Comparison of ENCODE assay signal across 14 cellular contexts in genomic region chr1:59143824-59144223, GRCh38.
DNase-seq lines count a peak whose midpoint lies in the region; ATAC-seq, FAIRE-seq and TF ChIP-seq lines count a peak whose summit lies in the region.
"Had no signal": no experiment of that assay in that cellular context is flagged by ENCODE, and none has a peak within 500 bp of the region (broad histone marks: within the 10 kb centered on the region; RNA-seq: fewer than 3 reads in every experiment).

No MANE protein-coding gene starts in this region.

- H3K27ac ChIP-seq in cardiac muscle cell (no peak overlapping the region), keratinocyte (ENCODE audit: control insufficient read depth, insufficient read depth, low read length) (peak overlapping the region; percentile 36), thyroid gland (no peak overlapping the region)

- DNase-seq in cardiac muscle cell (ENCODE audit: low read depth in 1 of 2, low spot score in 1 of 2) (peak; percentile 12 to 67), Right ventricle myocardium inferior (ENCODE audit: missing footprints) (no peak), keratinocyte (ENCODE audit: low read depth, low spot score) (no peak), thyroid gland (peak; percentile 15 to 27), GM13976 (ENCODE audit: low spot score) (no peak)
- DNase-seq in activated T-helper 1 cell treated with anti-CD3 and anti-CD28 coated beads, Interleukin-12 subunit alpha, Interleukin-12 subunit beta, Interleukin-2, Interleukin-4 antibody, amounts not matched to agents 30 ng/mL and 10 ng/mL and 1 ng/mL, durations not matched to agents 14 hours and 24 hours and 36 hours (ENCODE audit: low spot score) = no peak
- DNase-seq: cortex of kidney, DMS79 treated with DMSO at 0.1 percent for 48 hours, hippocampal formation, NCI-H345, sigmoid colon had no signal

- dilution Hi-C loops in keratinocyte (cut with MboI; ENCODE audit: extremely low pct_ligation_motif_present, low sequenced_read_pairs) = no loop called here

- peaks cover 81% of the 10 kb centered on the region for H3K4me1 Mint-ChIP-seq in activated T-helper 1 cell treated with anti-CD3 and anti-CD28 coated beads, Interleukin-12 subunit alpha, Interleukin-12 subunit beta, Interleukin-2, Interleukin-4 antibody, amounts not matched to agents 30 ng/mL and 10 ng/mL and 1 ng/mL, durations not matched to agents 14 hours and 24 hours and 36 hours (ENCODE audit: low read depth)

- H3K27me3 ChIP-seq in cardiac muscle cell (peaks cover 23% of the 10 kb centered on the region), keratinocyte (ENCODE audit: control insufficient read depth, extremely low read depth, insufficient read depth, low read length) (no peaks in the 10 kb centered on the region), thyroid gland (no peaks in the 10 kb centered on the region)
- H3K27me3 ChIP-seq: sigmoid colon had no signal

- H3K36me3 ChIP-seq in cardiac muscle cell (no peaks in the 10 kb centered on the region), keratinocyte (ENCODE audit: control insufficient read depth in 2 of 2, extremely low read depth in 1 of 2, insufficient read depth in 2 of 2, low read length in 2 of 2) (no peaks in the 10 kb centered on the region), thyroid gland (no peaks in the 10 kb centered on the region)
- H3K36me3 ChIP-seq: sigmoid colon had no signal

- no peak for FAIRE-seq in keratinocyte (lab: Jason Lieb, UNC)

- no peaks in the 10 kb centered on the region for H3K9me1 ChIP-seq in keratinocyte (ENCODE audit: control insufficient read depth, extremely low read depth, insufficient read depth, low read length)

- H3K9me3 ChIP-seq in cardiac muscle cell (ENCODE audit: low read depth) (no peaks in the 10 kb centered on the region), keratinocyte (ENCODE audit: control insufficient read depth, low read depth, low read length) (no peaks in the 10 kb centered on the region), thyroid gland (no peaks in the 10 kb centered on the region)
- H3K9me3 ChIP-seq: sigmoid colon had no signal

- no peak overlapping the region for H3K4me3 Mint-ChIP-seq in activated T-helper 1 cell treated with anti-CD3 and anti-CD28 coated beads, Interleukin-12 subunit alpha, Interleukin-12 subunit beta, Interleukin-2, Interleukin-4 antibody, amounts not matched to agents 30 ng/mL and 10 ng/mL and 1 ng/mL, durations not matched to agents 14 hours and 24 hours and 36 hours

- no peak for TF ChIP-seq POLR2A in thyroid gland (IDR thresholded peaks at IDR 0.05)

- ATAC-seq in Right ventricle myocardium inferior (no peak), GM18511 (IDR thresholded peaks at IDR 0.05; ENCODE audit: unreplicated experiment) (no peak), HG02884 (IDR thresholded peaks at IDR 0.05; ENCODE audit: unreplicated experiment) (no peak)
- ATAC-seq: activated naive CD4-positive, alpha-beta T cell treated with anti-CD3 and anti-CD28 coated beads, Interleukin-2, amount 50 U/mL, for 72 hours had no signal

- H3K36me3 Mint-ChIP-seq in activated T-helper 1 cell treated with anti-CD3 and anti-CD28 coated beads, Interleukin-12 subunit alpha, Interleukin-12 subunit beta, Interleukin-2, Interleukin-4 antibody, amounts not matched to agents 30 ng/mL and 10 ng/mL and 1 ng/mL, durations not matched to agents 14 hours and 24 hours and 36 hours (ENCODE audit: low read depth) = no peaks in the 10 kb centered on the region
- H3K36me3 Mint-ChIP-seq: activated naive CD4-positive, alpha-beta T cell treated with anti-CD3 and anti-CD28 coated beads, Interleukin-2, amount 50 U/mL, for 72 hours had no signal

- no peaks in the 10 kb centered on the region for H3K9me3 Mint-ChIP-seq in activated T-helper 1 cell treated with anti-CD3 and anti-CD28 coated beads, Interleukin-12 subunit alpha, Interleukin-12 subunit beta, Interleukin-2, Interleukin-4 antibody, amounts not matched to agents 30 ng/mL and 10 ng/mL and 1 ng/mL, durations not matched to agents 14 hours and 24 hours and 36 hours
- H3K9me3 Mint-ChIP-seq: activated naive CD4-positive, alpha-beta T cell treated with anti-CD3 and anti-CD28 coated beads, Interleukin-2, amount 50 U/mL, for 72 hours had no signal

- H4K20me1 ChIP-seq in keratinocyte (ENCODE audit: control insufficient read depth, extremely low read depth, insufficient read depth, low read length) = no peaks in the 10 kb centered on the region

- TF ChIP-seq CTCF in cardiac muscle cell (IDR thresholded peaks at IDR 0.05; ENCODE audit: low read depth, low read length) (no peak), keratinocyte (optimal IDR thresholded peaks at IDR 0.05 in 1 of 3, IDR thresholded peaks at IDR 0.05 in 1 of 3, conservative IDR thresholded peaks at IDR 0.05 in 1 of 3; ENCODE audit: extremely low read depth in 1 of 3, insufficient read depth in 2 of 3, low read length in 3 of 3) (no peak), thyroid gland (IDR thresholded peaks at IDR 0.05) (no peak), GM13976 (IDR thresholded peaks at IDR 0.05; ENCODE audit: borderline replicate concordance, control extremely low read depth, extremely low read depth, insufficient read depth, missing control alignments) (no peak)

- H3K27ac Mint-ChIP-seq in activated T-helper 1 cell treated with anti-CD3 and anti-CD28 coated beads, Interleukin-12 subunit alpha, Interleukin-12 subunit beta, Interleukin-2, Interleukin-4 antibody, amounts not matched to agents 30 ng/mL and 10 ng/mL and 1 ng/mL, durations not matched to agents 14 hours and 24 hours and 36 hours = peak overlapping the region; percentile 15
- H3K27ac Mint-ChIP-seq: activated naive CD4-positive, alpha-beta T cell treated with anti-CD3 and anti-CD28 coated beads, Interleukin-2, amount 50 U/mL, for 72 hours had no signal

- in situ Hi-C loops in GM13976 (cut with MboI; ENCODE audit: low sequenced_read_pairs, unreplicated experiment) = no loop called here

- intact Hi-C loops in Right ventricle myocardium inferior (cut with DNase I) = loop anchor here (5.0 to 10.0 kb wide), 2 partner anchors 242 to 611 kb away; no protein-coding TSS in a partner anchor
- intact Hi-C loops in activated T-helper 1 cell treated with anti-CD3 and anti-CD28 coated beads, Interleukin-12 subunit alpha, Interleukin-12 subunit beta, Interleukin-2, Interleukin-4 antibody, amounts not matched to agents 30 ng/mL and 10 ng/mL and 1 ng/mL, durations not matched to agents 14 hours and 24 hours and 36 hours (cut with micrococcal nuclease) = loop anchor here (1.0 to 5.0 kb wide), 11 partner anchors 7 to 359 kb away; partner anchors contain the start of genes FGGY and JUN
- intact Hi-C loops in thyroid gland (cut with DNase I) = no loop called here

- peak overlapping the region; percentile 27 for H2AFZ ChIP-seq in keratinocyte (ENCODE audit: control insufficient read depth, low read length)

- H3K4me3 ChIP-seq in cardiac muscle cell (no peak overlapping the region), keratinocyte (ENCODE audit: control insufficient read depth in 2 of 3, extremely low read depth in 1 of 3, insufficient read depth in 2 of 3, low read depth in 1 of 3, low read length in 3 of 3) (no peak overlapping the region), thyroid gland (replicated peaks in 1 of 3) (no peak overlapping the region)
- H3K4me3 ChIP-seq: sigmoid colon had no signal

- no peaks in the 10 kb centered on the region for H3K27me3 Mint-ChIP-seq in activated T-helper 1 cell treated with anti-CD3 and anti-CD28 coated beads, Interleukin-12 subunit alpha, Interleukin-12 subunit beta, Interleukin-2, Interleukin-4 antibody, amounts not matched to agents 30 ng/mL and 10 ng/mL and 1 ng/mL, durations not matched to agents 14 hours and 24 hours and 36 hours (ENCODE audit: insufficient read depth)

- H3K4me2 ChIP-seq in keratinocyte (ENCODE audit: control insufficient read depth, extremely low read depth, insufficient read depth, low read depth, low read length) = peak overlapping the region; percentile 39

- WGBS in thyroid gland, 2 donors = 35 to 45% methylated on average over 2 of the region's 2 CpGs

- H3K79me2 ChIP-seq in keratinocyte (ENCODE audit: control insufficient read depth, insufficient read depth, low read length) = no peaks in the 10 kb centered on the region

- H3K4me1 ChIP-seq in cardiac muscle cell (ENCODE audit: low read depth) = peaks cover 8% of the 10 kb centered on the region
- H3K4me1 ChIP-seq in keratinocyte (ENCODE audit: control insufficient read depth, extremely low read depth, insufficient read depth, low read length) = peaks cover 51% of the 10 kb centered on the region
- peaks cover 3 to 26% of the 10 kb centered on the region in 2 donors for H3K4me1 ChIP-seq in thyroid gland

- H3K9ac ChIP-seq in keratinocyte (ENCODE audit: control insufficient read depth, extremely low read depth, insufficient read depth, low read length) = no peak overlapping the region

Comparison
In these comparisons a context has a peak if more than half of its experiments do, and no peak if none do; other contexts are left out.
1. DNase-seq: peak in cardiac muscle cell (2 of 2) and thyroid gland (2 of 2); none in Right ventricle myocardium inferior (single experiment), activated T-helper 1 cell treated with anti-CD3 and anti-CD28 coated beads, Interleukin-12 subunit alpha, Interleukin-12 subunit beta, Interleukin-2, Interleukin-4 antibody, amounts not matched to agents 30 ng/mL and 10 ng/mL and 1 ng/mL, durations not matched to agents 14 hours and 24 hours and 36 hours (single experiment), keratinocyte (single experiment) and GM13976 (single experiment).